15 cellular contexts compared by ENCODE assay signal in the genomic region with DNA sequence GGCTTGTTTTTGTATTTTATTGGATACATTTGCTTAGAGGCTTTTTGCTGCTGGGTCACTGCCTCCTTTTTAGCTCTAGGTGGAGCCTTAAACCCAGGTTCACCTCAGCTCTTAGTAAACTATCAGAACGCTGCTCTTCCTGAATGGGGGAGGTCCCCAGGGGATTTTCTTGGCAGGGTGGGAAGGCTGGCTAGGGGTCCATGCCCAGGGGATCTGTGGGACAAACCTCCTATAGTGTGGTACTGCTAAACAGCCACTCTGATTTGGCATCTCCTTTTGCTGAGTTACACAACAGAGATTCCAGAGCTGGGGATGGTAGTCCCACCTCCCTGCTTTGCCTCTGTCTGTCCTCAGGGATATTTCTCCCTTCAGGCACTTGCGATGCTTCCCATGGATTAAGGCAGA.
DNase-seq lines count a peak whose midpoint lies in the region; ATAC-seq and TF ChIP-seq lines count a peak whose summit lies in the region.
"Had no signal": no experiment of that assay in that cellular context is flagged by ENCODE, and none has a peak within 500 bp of the region (broad histone marks: within the 10 kb centered on the region; RNA-seq: fewer than 3 reads in every experiment).

No MANE protein-coding gene starts in this region.

- no peaks in the 10 kb centered on the region for H3K79me2 ChIP-seq in HCT116 (ENCODE audit: insufficient read depth, low read length)
- H3K79me2 ChIP-seq in OCI-LY3 (ENCODE audit: low read length) = no peaks in the 10 kb centered on the region
- no peaks in the 10 kb centered on the region for H3K79me2 ChIP-seq in hepatocyte

- no TSS peak for BruUV-seq in HCT116 (replicated peaks; lab: Mats Ljungman, UMichigan)

- TF ChIP-seq POLR2A in HCT116 (IDR thresholded peaks at IDR 0.05; ENCODE audit: borderline replicate concordance, extremely low read depth, insufficient read depth, insufficient read length) = no peak

- peak; percentile 57 for TF ChIP-seq RAD21 in HCT116 (IDR thresholded peaks at IDR 0.05; ENCODE audit: low read depth)

- H3K27me3 ChIP-seq in HCT116 (ENCODE audit: insufficient read depth, low read length) = no peaks in the 10 kb centered on the region
- no peaks in the 10 kb centered on the region for H3K27me3 ChIP-seq in OCI-LY3 (ENCODE audit: low read depth, low read length)
- no peaks in the 10 kb centered on the region for H3K27me3 ChIP-seq in hepatocyte
- H3K27me3 ChIP-seq: BLaER1 treated with 17β-estradiol and CSF1 and Interleukin-3, amounts not matched to agents 10 nM and 100 nM had no signal

- H2AFZ ChIP-seq in HCT116 (ENCODE audit: low read depth, low read length, poor library complexity, severe bottlenecking) (no peak overlapping the region), OCI-LY3 (ENCODE audit: low read depth, low read length) (no peak overlapping the region), hepatocyte (no peak overlapping the region)
- H2AFZ ChIP-seq: GM23248 had no signal

- H3K36me3 ChIP-seq in HCT116 (ENCODE audit: control insufficient read depth in 1 of 2, insufficient read depth in 2 of 2, low read length in 2 of 2) (no peaks in the 10 kb centered on the region), OCI-LY3 (replicated peaks; ENCODE audit: low read depth, low read length) (peaks cover 2% of the 10 kb centered on the region), hepatocyte (replicated peaks; ENCODE audit: insufficient read depth, low read depth) (no peaks in the 10 kb centered on the region)

- H3K9me3 ChIP-seq in HCT116 (ENCODE audit: control insufficient read depth in 1 of 2, insufficient read depth in 1 of 2, low read depth in 1 of 2, low read length in 2 of 2) (no peaks in the 10 kb centered on the region), OCI-LY3 (ENCODE audit: insufficient read depth, low read length) (peaks cover 13% of the 10 kb centered on the region; the same call in 1 of the 2 replicates), hepatocyte (ENCODE audit: low read depth) (no peaks in the 10 kb centered on the region)

- H3K4me3 ChIP-seq in HCT116 (replicated peaks in 1 of 2; ENCODE audit: low read depth in 1 of 2, low read length in 2 of 2) (no peak overlapping the region), OCI-LY3 (ENCODE audit: low read length) (no peak overlapping the region), hepatocyte (no peak overlapping the region)
- H3K4me3 ChIP-seq: BLaER1 treated with 17β-estradiol and CSF1 and Interleukin-3, amounts not matched to agents 10 nM and 100 nM; GM23248; K562; SK-N-MC; smooth muscle cell had no signal

- TF ChIP-seq CTCF in HCT116 (IDR thresholded peaks at IDR 0.05 in 2 of 3, conservative IDR thresholded peaks at IDR 0.05 in 1 of 3; ENCODE audit: borderline replicate concordance in 1 of 3, insufficient read depth in 1 of 3, low read depth in 2 of 3, low read length in 2 of 3) (peak; percentile 15 to 40 (median 35); a peak in 1 of 6 replicates), OCI-LY3 (IDR thresholded peaks at IDR 0.05; ENCODE audit: low read depth, low read length) (peak; percentile 25), hepatocyte (IDR thresholded peaks at IDR 0.05; ENCODE audit: poor library complexity) (peak; percentile 5)

- H3K4me1 ChIP-seq in HCT116 (ENCODE audit: control insufficient read depth in 1 of 2, insufficient read depth in 2 of 2, low read length in 2 of 2) = no peaks in the 10 kb centered on the region
- H3K4me1 ChIP-seq in OCI-LY3 (ENCODE audit: low read length) = no peaks in the 10 kb centered on the region
- H3K4me1 ChIP-seq in hepatocyte (ENCODE audit: insufficient read depth) = no peaks in the 10 kb centered on the region
- H3K4me1 ChIP-seq: BLaER1 treated with 17β-estradiol and CSF1 and Interleukin-3, amounts not matched to agents 10 nM and 100 nM had no signal

- H3K9ac ChIP-seq in HCT116 (ENCODE audit: low read length) = no peak overlapping the region
- H3K9ac ChIP-seq in OCI-LY3 (ENCODE audit: low read length) = no peak overlapping the region
- H3K9ac ChIP-seq: BLaER1 treated with 17β-estradiol and CSF1 and Interleukin-3, amounts not matched to agents 10 nM and 100 nM; GM23248 had no signal

- in situ Hi-C loops in ACHN (cut with HindIII; ENCODE audit: low pct_ligation_motif_present, low pct_unique_long_range_greater_than_20kb, low sequenced_read_pairs) = no loop called here

- DNase-seq in ACHN = peak; percentile 43
- no peak for DNase-seq in HCT116 (ENCODE audit: low read depth, low spot score)
- no peak for DNase-seq in hepatocyte (ENCODE audit: low spot score)
- no peak for DNase-seq in globus pallidus (ENCODE audit: low spot score)
- no peak for DNase-seq in stimulated activated CD4-positive, alpha-beta T cell treated with anti-CD3 and anti-CD28 coated beads, Interleukin-4, amount 100 ng/mL, for 4 hours
- no peak for DNase-seq in SW 1271 (lab: John Stamatoyannopoulos, UW)
- DNase-seq: activated CD4-positive, alpha-beta T cell treated with anti-CD3 and anti-CD28 coated beads, Interleukin-2, amount 10 ng/mL, durations not matched to agents 7 days and 5 days; GM23248 had no signal

- ATAC-seq in HCT116 (peak; percentile 80), HG02970 (IDR thresholded peaks at IDR 0.05; ENCODE audit: low FRiP score, unreplicated experiment) (no peak)
- ATAC-seq: K562; natural killer cell treated with Interleukin-12 subunit alpha and Interleukin-12 subunit beta and Interleukin-15 and Interleukin-18, amount 100 ng/mL, for 72 hours had no signal

- 0 out of 2 replicates have a peak overlapping the region, but pooled peaks have one; percentile 7 for H3K4me2 ChIP-seq in HCT116 (ENCODE audit: low read length)
- no peak overlapping the region for H3K4me2 ChIP-seq in OCI-LY3 (ENCODE audit: low read length)
- no peak overlapping the region for H3K4me2 ChIP-seq in hepatocyte
- H3K4me2 ChIP-seq: BLaER1 treated with 17β-estradiol and CSF1 and Interleukin-3, amounts not matched to agents 10 nM and 100 nM; smooth muscle cell had no signal

- no peaks in the 10 kb centered on the region for H3K9me2 ChIP-seq in HCT116 (ENCODE audit: insufficient read depth)
- no peaks in the 10 kb centered on the region for H3K9me2 ChIP-seq in hepatocyte (replicated peaks; ENCODE audit: insufficient read depth)

- POLR2A ChIA-PET in HCT116 (lab: Charles Lee) = no interaction called here

- no peak overlapping the region for H3K27ac ChIP-seq in HCT116 (ENCODE audit: low read depth, low read length)
- H3K27ac ChIP-seq in OCI-LY3 (ENCODE audit: low read length) = no peak overlapping the region
- H3K27ac ChIP-seq in hepatocyte = no peak overlapping the region
- H3K27ac ChIP-seq: BLaER1 treated with 17β-estradiol and CSF1 and Interleukin-3, amounts not matched to agents 10 nM and 100 nM; GM23248; SK-N-MC had no signal

- CTCF ChIA-PET in HCT116 (lab: Charles Lee) = interaction anchor here (0.7 to 1.3 kb wide), 3 partner anchors 49 to 748 kb away, joined by 3 to 6 read pairs (median 3); no protein-coding TSS in a partner anchor

- H4K20me1 ChIP-seq in HCT116 (ENCODE audit: insufficient read depth) (no peaks in the 10 kb centered on the region), OCI-LY3 (ENCODE audit: insufficient read depth, low read length) (no peaks in the 10 kb centered on the region), hepatocyte (ENCODE audit: insufficient read depth, poor library complexity, severe bottlenecking) (no peaks in the 10 kb centered on the region)
- H4K20me1 ChIP-seq: BLaER1 treated with 17β-estradiol and CSF1 and Interleukin-3, amounts not matched to agents 10 nM and 100 nM had no signal

- RAD21 ChIA-PET in HCT116 (lab: Charles Lee; ENCODE audit: low non-redundant PET in 1 of 2, low total read pairs in 2 of 2, uncharacterized antibody in 2 of 2, unreplicated experiment in 2 of 2) = interaction anchor here in 1 of 2 experiments (0.6 kb wide), 1 partner anchor 731 kb away, joined by 3 read pairs; no protein-coding TSS in a partner anchor

- intact Hi-C loops in HCT116 (cut with micrococcal nuclease) = no loop called here

- 36% methylated on average over 2 of the region's 2 CpGs for WGBS in hepatocyte (ENCODE audit: low lambda C conversion rate, missing lambda C conversion rate)

TF ChIP-seq in HCT116, 20 proteins besides CTCF, POLR2A, EP300 and RAD21 (continues in another document):
- TF ChIP-seq CEBPB (IDR thresholded peaks at IDR 0.05; ENCODE audit: low read depth) (no peak), ZNF274 (IDR thresholded peaks at IDR 0.05; ENCODE audit: low read depth, low read length) (no peak), ZFX (IDR thresholded peaks at IDR 0.05) (no peak), JUND (IDR thresholded peaks at IDR 0.05) (no peak), SIN3A (IDR thresholded peaks at IDR 0.05; ENCODE audit: low read depth) (no peak), SP1 (IDR thresholded peaks at IDR 0.05; ENCODE audit: low read depth) (no peak), TCF7L2 (IDR thresholded peaks at IDR 0.05; ENCODE audit: borderline replicate concordance, extremely low read depth, insufficient read depth, insufficient read length) (no peak), POLR2AphosphoS5 (IDR thresholded peaks at IDR 0.05; ENCODE audit: low read depth, low read length) (no peak), ZBTB33 (IDR thresholded peaks at IDR 0.05; ENCODE audit: extremely low read depth, insufficient replicate concordance, low read length) (no peak), FOSL1 (IDR thresholded peaks at IDR 0.05; ENCODE audit: low read depth) (no peak), YY1 (IDR thresholded peaks at IDR 0.05; ENCODE audit: extremely low read depth, insufficient replicate concordance, low read depth, low read length) (no peak)
- TF ChIP-seq, protein P1, sequence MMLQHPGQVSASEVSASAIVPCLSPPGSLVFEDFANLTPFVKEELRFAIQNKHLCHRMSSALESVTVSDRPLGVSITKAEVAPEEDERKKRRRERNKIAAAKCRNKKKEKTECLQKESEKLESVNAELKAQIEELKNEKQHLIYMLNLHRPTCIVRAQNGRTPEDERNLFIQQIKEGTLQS (IDR thresholded peaks at IDR 0.05) = no peak
- TF ChIP-seq, protein P2, sequence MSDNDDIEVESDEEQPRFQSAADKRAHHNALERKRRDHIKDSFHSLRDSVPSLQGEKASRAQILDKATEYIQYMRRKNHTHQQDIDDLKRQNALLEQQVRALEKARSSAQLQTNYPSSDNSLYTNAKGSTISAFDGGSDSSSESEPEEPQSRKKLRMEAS (IDR thresholded peaks at IDR 0.05) = no peak
